Comparison of ENCODE assay signal across 1 cellular context in genomic region chr19:12856684-12857083, GRCh38.
TF ChIP-seq lines count a peak whose summit lies in the region.

No MANE protein-coding gene starts in this region.

TF ChIP-seq in K562, 482 proteins besides CTCF, POLR2A, EP300 and RAD21:
- TF ChIP-seq FOXJ3 (CRISPR knock-in tag; IDR thresholded peaks at IDR 0.05) = no peak
- no peak for TF ChIP-seq CGGBP1 (CRISPR knock-in tag; IDR thresholded peaks at IDR 0.05)
- TF ChIP-seq STAT5A (IDR thresholded peaks at IDR 0.05; ENCODE audit: borderline replicate concordance, low read length) = no peak
- TF ChIP-seq MAZ (CRISPR knock-in tag; conservative IDR thresholded peaks at IDR 0.05 in 1 of 2, IDR thresholded peaks at IDR 0.05 in 1 of 2) = no peak
- no peak for TF ChIP-seq CSDE1 (IDR thresholded peaks at IDR 0.05)
- peak; percentile 84 for TF ChIP-seq ZNF316 (IDR thresholded peaks at IDR 0.05)
- TF ChIP-seq, protein P1, sequence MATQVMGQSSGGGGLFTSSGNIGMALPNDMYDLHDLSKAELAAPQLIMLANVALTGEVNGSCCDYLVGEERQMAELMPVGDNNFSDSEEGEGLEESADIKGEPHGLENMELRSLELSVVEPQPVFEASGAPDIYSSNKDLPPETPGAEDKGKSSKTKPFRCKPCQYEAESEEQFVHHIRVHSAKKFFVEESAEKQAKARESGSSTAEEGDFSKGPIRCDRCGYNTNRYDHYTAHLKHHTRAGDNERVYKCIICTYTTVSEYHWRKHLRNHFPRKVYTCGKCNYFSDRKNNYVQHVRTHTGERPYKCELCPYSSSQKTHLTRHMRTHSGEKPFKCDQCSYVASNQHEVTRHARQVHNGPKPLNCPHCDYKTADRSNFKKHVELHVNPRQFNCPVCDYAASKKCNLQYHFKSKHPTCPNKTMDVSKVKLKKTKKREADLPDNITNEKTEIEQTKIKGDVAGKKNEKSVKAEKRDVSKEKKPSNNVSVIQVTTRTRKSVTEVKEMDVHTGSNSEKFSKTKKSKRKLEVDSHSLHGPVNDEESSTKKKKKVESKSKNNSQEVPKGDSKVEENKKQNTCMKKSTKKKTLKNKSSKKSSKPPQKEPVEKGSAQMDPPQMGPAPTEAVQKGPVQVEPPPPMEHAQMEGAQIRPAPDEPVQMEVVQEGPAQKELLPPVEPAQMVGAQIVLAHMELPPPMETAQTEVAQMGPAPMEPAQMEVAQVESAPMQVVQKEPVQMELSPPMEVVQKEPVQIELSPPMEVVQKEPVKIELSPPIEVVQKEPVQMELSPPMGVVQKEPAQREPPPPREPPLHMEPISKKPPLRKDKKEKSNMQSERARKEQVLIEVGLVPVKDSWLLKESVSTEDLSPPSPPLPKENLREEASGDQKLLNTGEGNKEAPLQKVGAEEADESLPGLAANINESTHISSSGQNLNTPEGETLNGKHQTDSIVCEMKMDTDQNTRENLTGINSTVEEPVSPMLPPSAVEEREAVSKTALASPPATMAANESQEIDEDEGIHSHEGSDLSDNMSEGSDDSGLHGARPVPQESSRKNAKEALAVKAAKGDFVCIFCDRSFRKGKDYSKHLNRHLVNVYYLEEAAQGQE (CRISPR knock-in tag; IDR thresholded peaks at IDR 0.05; ENCODE audit: low read depth) = no peak
- peak; percentile 52 for TF ChIP-seq MAFG (tag; conservative IDR thresholded peaks at IDR 0.05)
- TF ChIP-seq, protein P2, sequence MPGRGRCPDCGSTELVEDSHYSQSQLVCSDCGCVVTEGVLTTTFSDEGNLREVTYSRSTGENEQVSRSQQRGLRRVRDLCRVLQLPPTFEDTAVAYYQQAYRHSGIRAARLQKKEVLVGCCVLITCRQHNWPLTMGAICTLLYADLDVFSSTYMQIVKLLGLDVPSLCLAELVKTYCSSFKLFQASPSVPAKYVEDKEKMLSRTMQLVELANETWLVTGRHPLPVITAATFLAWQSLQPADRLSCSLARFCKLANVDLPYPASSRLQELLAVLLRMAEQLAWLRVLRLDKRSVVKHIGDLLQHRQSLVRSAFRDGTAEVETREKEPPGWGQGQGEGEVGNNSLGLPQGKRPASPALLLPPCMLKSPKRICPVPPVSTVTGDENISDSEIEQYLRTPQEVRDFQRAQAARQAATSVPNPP (IDR thresholded peaks at IDR 0.05; ENCODE audit: borderline replicate concordance, insufficient read depth, insufficient read length) = no peak
- TF ChIP-seq ZBTB34 (CRISPR knock-in tag; IDR thresholded peaks at IDR 0.05) = no peak
- no peak for TF ChIP-seq CEBPG (CRISPR knock-in tag; IDR thresholded peaks at IDR 0.05)
- no peak for TF ChIP-seq CEBPG (tag; conservative IDR thresholded peaks at IDR 0.05 in 1 of 2, IDR thresholded peaks at IDR 0.05 in 1 of 2)
- no peak for TF ChIP-seq KLF16 (IDR thresholded peaks at IDR 0.05)
- TF ChIP-seq NFE2 (IDR thresholded peaks at IDR 0.05; ENCODE audit: low read depth) = peak; percentile 36; the same call in 1 of the 2 replicates
- TF ChIP-seq KAT2B (IDR thresholded peaks at IDR 0.05; ENCODE audit: low read depth, low read length) = no peak
- no peak for TF ChIP-seq ZNF57 (CRISPR knock-in tag; IDR thresholded peaks at IDR 0.05)
- no peak for TF ChIP-seq ZNF24 (IDR thresholded peaks at IDR 0.05)
- TF ChIP-seq MTF1 (CRISPR knock-in tag; IDR thresholded peaks at IDR 0.05; ENCODE audit: borderline replicate concordance) = no peak
- peak; percentile 58 for TF ChIP-seq C11orf30 (IDR thresholded peaks at IDR 0.05; ENCODE audit: low read depth)
